22 cellular contexts compared by ENCODE assay signal in genomic region chr4:59258002-59258401, GRCh38.
"Had no signal": no experiment of that assay in that cellular context is flagged by ENCODE, and none has a peak within 500 bp of the region (broad histone marks: within the 10 kb centered on the region; RNA-seq: fewer than 3 reads in every experiment).

No MANE protein-coding gene starts in this region.

- ATAC-seq: effector memory CD8-positive, alpha-beta T cell; esophagus mucosa; gastrocnemius medialis; heart right ventricle; left cardiac atrium; left lung; left ventricle myocardium superior; lower lobe of right lung; mucosa of descending colon; naive thymus-derived CD8-positive, alpha-beta T cell had no signal

- DNase-seq: cortex of kidney; effector CD8-positive, alpha-beta T cell; effector memory CD8-positive, alpha-beta T cell; endodermal cell; erythroblast; esophagus squamous epithelium; foreskin fibroblast; foreskin melanocyte; gastrocnemius medialis; glutamatergic neuron; head of caudate nucleus; heart right ventricle; hippocampal formation; left cardiac atrium; left lung; left ventricle myocardium superior; lower lobe of right lung; mesenchymal stem cell; mucosa of descending colon; naive B cell; naive thymus-derived CD8-positive, alpha-beta T cell had no signal

- H3K4me3 ChIP-seq: esophagus squamous epithelium, gastrocnemius medialis, heart right ventricle, left lung, lower lobe of right lung, mucosa of descending colon had no signal
